29 cellular contexts compared by ENCODE assay signal in the genomic region with DNA sequence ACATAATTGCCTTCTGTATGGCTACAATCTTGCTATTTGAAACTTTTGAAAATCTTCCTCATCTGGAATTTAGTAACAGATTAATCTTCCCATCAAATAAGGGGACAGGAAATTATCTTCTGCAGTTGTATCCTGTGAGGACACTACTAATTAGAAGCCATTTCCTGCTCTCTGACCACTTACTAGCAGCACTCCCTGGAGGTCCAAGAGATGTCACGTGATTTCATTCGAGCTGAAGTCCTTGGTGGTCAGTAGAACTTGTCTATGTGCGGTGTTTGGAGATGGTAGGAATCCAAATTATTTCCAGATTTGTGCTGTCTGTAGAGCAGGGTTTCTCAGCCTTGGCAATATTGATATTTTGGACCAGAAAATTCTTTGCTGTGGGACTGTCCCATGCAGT.
"Had no signal": no experiment of that assay in that cellular context is flagged by ENCODE, and none has a peak within 500 bp of the region (broad histone marks: within the 10 kb centered on the region; RNA-seq: fewer than 3 reads in every experiment).

No MANE protein-coding gene starts in this region.

- DNase-seq: activated CD4-positive, alpha-beta memory T cell treated with anti-CD3 and anti-CD28 coated beads for 36 hours; activated CD4-positive, alpha-beta T cell treated with anti-CD3 and anti-CD28 coated beads, Interleukin-2, amount 10 ng/mL, durations not matched to agents 7 days and 5 days; activated CD4-positive, CD25-positive, alpha-beta regulatory T cell; activated CD8-positive, alpha-beta memory T cell treated with anti-CD3 and anti-CD28 coated beads for 24 hours; activated effector memory CD4-positive, alpha-beta T cell treated with anti-CD3 and anti-CD28 coated beads, Interleukin-2, amount 50 U/mL, for 16 hours; activated naive CD4-positive, alpha-beta T cell treated with Interleukin-2 at 50 U/mL for 16 hours; activated naive CD8-positive, alpha-beta T cell treated with anti-CD3 and anti-CD28 coated beads, Interleukin-2, amount 50 U/mL, for 24 hours; activated T-cell treated with anti-CD3 and anti-CD28 coated beads, Interleukin-2, amount 50 U/mL, for 4 hours; amniotic stem cell; body of pancreas; central memory CD4-positive, alpha-beta T cell; Kasumi-1; KBM-7; NCI-H1092; NCI-H1930; NCI-H2171; NCI-H226; NCI-H526; Peyer's patch; SHP77; T-cell; T-helper 2 cell; T1000 had no signal

- H3K4me1 ChIP-seq: ascending aorta, body of pancreas, Peyer's patch had no signal

- H3K36me3 Mint-ChIP-seq: activated CD4-positive, alpha-beta memory T cell treated with anti-CD3 and anti-CD28 coated beads for 36 hours; activated naive CD4-positive, alpha-beta T cell treated with anti-CD3 and anti-CD28 coated beads, Interleukin-2, amount 50 U/mL, for 72 hours; T-cell had no signal

- H3K9me3 ChIP-seq: ascending aorta, body of pancreas, Peyer's patch, SJSA1 had no signal

- H3K27ac Mint-ChIP-seq: activated CD4-positive, alpha-beta memory T cell treated with anti-CD3 and anti-CD28 coated beads for 36 hours; activated CD4-positive, alpha-beta T cell treated with anti-CD3 and anti-CD28 coated beads, Interleukin-2, amount 10 ng/mL, durations not matched to agents 7 days and 5 days; activated naive CD4-positive, alpha-beta T cell treated with anti-CD3 and anti-CD28 coated beads, Interleukin-2, amount 50 U/mL, for 72 hours; activated naive CD8-positive, alpha-beta T cell treated with anti-CD3 and anti-CD28 coated beads, Interleukin-2, amount 50 U/mL, for 24 hours; T-cell had no signal

- H3K27me3 Mint-ChIP-seq: activated CD4-positive, alpha-beta memory T cell treated with anti-CD3 and anti-CD28 coated beads for 36 hours; activated CD4-positive, alpha-beta T cell treated with anti-CD3 and anti-CD28 coated beads, Interleukin-2, amount 10 ng/mL, durations not matched to agents 7 days and 5 days; activated naive CD8-positive, alpha-beta T cell treated with anti-CD3 and anti-CD28 coated beads, Interleukin-2, amount 50 U/mL, for 24 hours; T-cell had no signal

- FAIRE-seq: bronchial epithelial cell, TTC549 had no signal

- H3K27me3 ChIP-seq: ascending aorta, body of pancreas, Peyer's patch, SJSA1 had no signal

- H3K36me3 ChIP-seq: ascending aorta, Peyer's patch, SJSA1 had no signal

- H3K4me1 Mint-ChIP-seq: activated CD4-positive, alpha-beta T cell treated with anti-CD3 and anti-CD28 coated beads, Interleukin-2, amount 10 ng/mL, durations not matched to agents 7 days and 5 days; activated naive CD8-positive, alpha-beta T cell treated with anti-CD3 and anti-CD28 coated beads, Interleukin-2, amount 50 U/mL, for 24 hours; T-cell had no signal

- H3K4me3 ChIP-seq: ascending aorta, body of pancreas, Peyer's patch, SJSA1 had no signal

- ATAC-seq: activated naive CD4-positive, alpha-beta T cell treated with anti-CD3 and anti-CD28 coated beads, Interleukin-2, amount 50 U/mL, for 72 hours; activated naive CD8-positive, alpha-beta T cell treated with anti-CD3 and anti-CD28 coated beads, Interleukin-2, amount 50 U/mL, for 24 hours; activated T-cell treated with anti-CD3 and anti-CD28 coated beads, Interleukin-2, amount 50 U/mL, for 4 hours; body of pancreas; T-cell had no signal

- H3K4me3 Mint-ChIP-seq: activated CD4-positive, alpha-beta memory T cell treated with anti-CD3 and anti-CD28 coated beads for 36 hours; activated CD4-positive, alpha-beta T cell treated with anti-CD3 and anti-CD28 coated beads, Interleukin-2, amount 10 ng/mL, durations not matched to agents 7 days and 5 days; activated naive CD8-positive, alpha-beta T cell treated with anti-CD3 and anti-CD28 coated beads, Interleukin-2, amount 50 U/mL, for 24 hours; activated T-cell treated with anti-CD3 and anti-CD28 coated beads, Interleukin-2, amount 50 U/mL, for 4 hours; T-cell had no signal

- H3K9me3 Mint-ChIP-seq: activated CD4-positive, alpha-beta memory T cell treated with anti-CD3 and anti-CD28 coated beads for 36 hours; activated CD4-positive, alpha-beta T cell treated with anti-CD3 and anti-CD28 coated beads, Interleukin-2, amount 10 ng/mL, durations not matched to agents 7 days and 5 days; activated naive CD8-positive, alpha-beta T cell treated with anti-CD3 and anti-CD28 coated beads, Interleukin-2, amount 50 U/mL, for 24 hours had no signal

- H3K27ac ChIP-seq: ascending aorta, body of pancreas, Peyer's patch, SJSA1, VCaP had no signal
